In genomic region chr11:35424157-35424945, GRCh38 we compare ENCODE assay signal across 23 cellular contexts.
"Had no signal": no experiment of that assay in that cellular context is flagged by ENCODE, and none has a peak within 500 bp of the region (broad histone marks: within the 10 kb centered on the region; RNA-seq: fewer than 3 reads in every experiment).

No MANE protein-coding gene starts in this region.

- H3K4me3 ChIP-seq: mucosa of descending colon, right atrium auricular region, skin epidermis had no signal

- DNase-seq: activated B cell treated with CpG ODN at 0.5 μM for 24 hours; activated CD4-positive, alpha-beta T cell treated with anti-CD3 and anti-CD28 coated beads for 48 hours; activated CD8-positive, alpha-beta memory T cell treated with anti-CD3 and anti-CD28 coated beads, Interleukin-2, amount 50 U/mL, for 4 hours; activated CD8-positive, alpha-beta T cell treated with anti-CD3 and anti-CD28 coated beads, Interleukin-2, amount 10 ng/mL, durations not matched to agents 7 days and 5 days; activated gamma-delta T cell; activated T-cell treated with anti-CD3 and anti-CD28 coated beads, Interleukin-2, amount 50 U/mL, for 48 hours; foreskin keratinocyte; glutamatergic neuron; kidney glomerular epithelial cell; left ventricle myocardium superior; mucosa of descending colon; nucleus accumbens; stimulated activated CD4-positive, alpha-beta T cell treated with anti-CD3 and anti-CD28 coated beads, Interleukin-15, amount 100 ng/mL, for 24 hours; stimulated activated CD4-positive, alpha-beta T cell treated with anti-CD3 and anti-CD28 coated beads, Interleukin-4, amount 100 ng/mL, for 1 hour; stimulated activated naive CD4-positive, alpha-beta T cell treated with Interleukin-2 at 50 U/mL for 16 hours; trophoblast cell had no signal

- H3K9me3 Mint-ChIP-seq: activated B cell treated with CpG ODN at 0.5 μM for 24 hours; activated naive CD4-positive, alpha-beta T cell treated with anti-CD3 and anti-CD28 coated beads, Interleukin-2, amount 50 U/mL, for 72 hours; dendritic cell treated with granulocyte-macrophage colony-stimulating factor and Interleukin-4, amounts not matched to agents 40 ng/mL and 50 ng/mL, for 4 days; memory B cell; natural killer cell treated with Interleukin-12 subunit alpha and Interleukin-12 subunit beta and Interleukin-15 and Interleukin-18, amount 100 ng/mL, for 72 hours had no signal

- H3K4me1 ChIP-seq: foreskin keratinocyte had no signal

- ATAC-seq: activated CD8-positive, alpha-beta T cell treated with anti-CD3 and anti-CD28 coated beads, Interleukin-2, amount 10 ng/mL, durations not matched to agents 7 days and 5 days; activated naive CD4-positive, alpha-beta T cell treated with anti-CD3 and anti-CD28 coated beads, Interleukin-2, amount 50 U/mL, for 72 hours; foreskin keratinocyte; left ventricle myocardium superior; mucosa of descending colon; natural killer cell treated with Interleukin-12 subunit alpha and Interleukin-12 subunit beta and Interleukin-15 and Interleukin-18, amount 100 ng/mL, for 72 hours had no signal

- H3K36me3 Mint-ChIP-seq: memory B cell; natural killer cell treated with Interleukin-12 subunit alpha and Interleukin-12 subunit beta and Interleukin-15 and Interleukin-18, amount 100 ng/mL, for 72 hours had no signal

- H3K36me3 ChIP-seq: right atrium auricular region had no signal

- H3K27ac Mint-ChIP-seq: activated B cell treated with CpG ODN at 0.5 μM for 24 hours; activated CD8-positive, alpha-beta T cell treated with anti-CD3 and anti-CD28 coated beads, Interleukin-2, amount 10 ng/mL, durations not matched to agents 7 days and 5 days; activated naive CD4-positive, alpha-beta T cell treated with anti-CD3 and anti-CD28 coated beads, Interleukin-2, amount 50 U/mL, for 72 hours; dendritic cell treated with granulocyte-macrophage colony-stimulating factor and Interleukin-4, amounts not matched to agents 40 ng/mL and 50 ng/mL, for 4 days; memory B cell; natural killer cell treated with Interleukin-12 subunit alpha and Interleukin-12 subunit beta and Interleukin-15 and Interleukin-18, amount 100 ng/mL, for 72 hours had no signal

- H3K9me3 ChIP-seq: mucosa of descending colon, right atrium auricular region had no signal

- H3K27me3 ChIP-seq: right atrium auricular region had no signal

- H3K4me3 Mint-ChIP-seq: activated B cell treated with CpG ODN at 0.5 μM for 24 hours; activated CD8-positive, alpha-beta T cell treated with anti-CD3 and anti-CD28 coated beads, Interleukin-2, amount 10 ng/mL, durations not matched to agents 7 days and 5 days; dendritic cell treated with granulocyte-macrophage colony-stimulating factor and Interleukin-4, amounts not matched to agents 40 ng/mL and 50 ng/mL, for 4 days; memory B cell; natural killer cell treated with Interleukin-12 subunit alpha and Interleukin-12 subunit beta and Interleukin-15 and Interleukin-18, amount 100 ng/mL, for 72 hours had no signal

- H3K27ac ChIP-seq: epithelial cell of prostate, foreskin keratinocyte, right atrium auricular region, skin epidermis had no signal
